Comparison of ENCODE assay signal across 8 cellular contexts in genomic region chr4:184647391-184648101, GRCh38. TPM values are rescaled to one million over a fixed set of nuclear protein-coding genes. Genes with fewer than 3 reads are reported as not detected.
DNase-seq lines count a peak whose midpoint lies in the region; ATAC-seq, FAIRE-seq and TF ChIP-seq lines count a peak whose summit lies in the region.

No MANE protein-coding gene starts in this region.

- intact Hi-C loops in heart right ventricle (cut with DNase I) (loop anchor here in 7 of 10 donors (2.0 to 10.0 kb wide), 8 partner anchors 85 to 385 kb away; partner anchors contain the start of gene CENPU (in 4 of the 7)), Right ventricle myocardium inferior (cut with DNase I) (loop anchor here (2.0 to 5.0 kb wide), 5 partner anchors 87 to 380 kb away; partner anchors contain the start of genes CENPU and IRF2), GM12878 (cut with micrococcal nuclease; ENCODE audit: unreplicated experiment) (loop anchor here (2.0 to 10.0 kb wide), 7 partner anchors 87 to 383 kb away; partner anchors contain the start of genes CENPU and IRF2), lower lobe of right lung (cut with DNase I) (no loop called here), aorta (cut with DNase I) (loop anchor here (2.0 to 10.0 kb wide), 5 partner anchors 85 to 175 kb away; partner anchors contain the start of genes IRF2 (in 2 of the 2) and CENPU (in 1 of the 2))

- CTCF ChIA-PET in GM12878 (lab: Yijun Ruan, JAX), result interaction anchor here (0.9 to 2.9 kb wide), 8 partner anchors 9 to 395 kb away, joined by 3 to 12 read pairs (median 4); partner anchors contain the start of gene CENPU

- RAD21 ChIA-PET in GM12878 (lab: Charles Lee; ENCODE audit: unreplicated experiment), result interaction anchor here (0.7 to 3.7 kb wide), 8 partner anchors 20 to 383 kb away, joined by 3 to 24 read pairs (median 6); partner anchors contain the start of gene CENPU

- no peak for TF ChIP-seq CTCF in heart right ventricle (IDR thresholded peaks at IDR 0.05)
- no peak for TF ChIP-seq CTCF in GM12878 (IDR thresholded peaks at IDR 0.05 in 2 of 3, conservative IDR thresholded peaks at IDR 0.05 in 1 of 3; ENCODE audit: control insufficient read depth in 2 of 3, extremely low read depth in 1 of 3, insufficient read depth in 1 of 3, low read depth in 3 of 3, low read length in 3 of 3)
- TF ChIP-seq CTCF in lower lobe of right lung (IDR thresholded peaks at IDR 0.05), result no peak

- TF ChIP-seq POLR2A in GM12878 (IDR thresholded peaks at IDR 0.05; ENCODE audit: low read depth, low read length), result no peak

- DNase-seq in heart right ventricle (no peak), Right ventricle myocardium inferior (ENCODE audit: missing footprints) (no peak), GM12878 (ENCODE audit: low read depth, low spot score) (no peak), lower lobe of right lung (no peak), aorta (no peak), GOT3 (lab: John Stamatoyannopoulos, UW) (no peak)
- no peak for DNase-seq in stimulated activated CD4-positive, alpha-beta T cell treated with anti-CD3 and anti-CD28 coated beads, Interleukin-2, amount 100 ng/mL, for 24 hours

- H3K9ac ChIP-seq in GM12878 (ENCODE audit: control insufficient read depth, insufficient read depth, low read length), result peak overlapping the region; percentile 87

- H3K27me3 ChIP-seq in heart right ventricle (no peaks in the 10 kb centered on the region), GM12878 (replicated peaks in 1 of 2; ENCODE audit: control insufficient read depth in 2 of 2, insufficient read depth in 2 of 2, low read length in 1 of 2) (no peaks in the 10 kb centered on the region), lower lobe of right lung (ENCODE audit: low read depth) (no peaks in the 10 kb centered on the region), aorta (ENCODE audit: control insufficient read depth in 1 of 2, insufficient read depth in 2 of 2, low read length in 1 of 2) (no peaks in the 10 kb centered on the region)

- H2AFZ ChIP-seq in GM12878 (ENCODE audit: control insufficient read depth, low read depth, low read length), result no peak overlapping the region

- in situ Hi-C loops in GM12878 (cut with MboI), result no loop called here

- no peak for TF ChIP-seq EP300 in GM12878 (IDR thresholded peaks at IDR 0.05; ENCODE audit: borderline replicate concordance in 1 of 2, control insufficient read depth in 1 of 2, low read depth in 2 of 2, low read length in 2 of 2)

- H3K4me3 ChIP-seq in heart right ventricle (peak overlapping the region; percentile 66 to 96 (median 84)), GM12878 (peak overlapping the region; percentile 98), lower lobe of right lung (peak overlapping the region; percentile 66), aorta (ENCODE audit: low read length in 2 of 2) (peak overlapping the region; percentile 77 to 93)

- SMC1A ChIA-PET in GM12878 (lab: Charles Lee; ENCODE audit: uncharacterized antibody, unreplicated experiment), result interaction anchor here (0.6 to 2.1 kb wide), 14 partner anchors 9 to 550 kb away, joined by 3 to 6 read pairs (median 4); partner anchors contain the start of gene CENPU

- H3K4me2 ChIP-seq in GM12878 (ENCODE audit: control insufficient read depth, insufficient read depth), result peak overlapping the region; percentile 78

- TF ChIP-seq RAD21 in GM12878 (IDR thresholded peaks at IDR 0.05; ENCODE audit: insufficient read depth, low read depth, low read length), result no peak

- H3K36me3 ChIP-seq in heart right ventricle (peaks cover 0 to 35% (median 0%) of the 10 kb centered on the region in 9 donors), GM12878 (ENCODE audit: control insufficient read depth in 2 of 2, insufficient read depth in 2 of 2, low read length in 1 of 2) (peaks cover 0 to 1% of the 10 kb centered on the region in 2 experiments; a peak in 1 of 4 replicates), lower lobe of right lung (peaks cover 12% of the 10 kb centered on the region), aorta (ENCODE audit: control insufficient read depth in 1 of 2, insufficient read depth in 2 of 2, low read length in 1 of 2) (no peaks in the 10 kb centered on the region)

- H3K9me3 ChIP-seq in heart right ventricle, result no peaks in the 10 kb centered on the region
- H3K9me3 ChIP-seq in GM12878 (replicated peaks; ENCODE audit: control insufficient read depth, insufficient read depth, low read length), result no peaks in the 10 kb centered on the region
- no peaks in the 10 kb centered on the region for H3K9me3 ChIP-seq in lower lobe of right lung
- H3K9me3 ChIP-seq in aorta (ENCODE audit: control insufficient read depth, low read length), result no peaks in the 10 kb centered on the region

- 42 to 45% methylated on average over 10 of the region's 10 CpGs for WGBS in heart right ventricle, 2 donors
- 59% methylated on average over 10 of the region's 10 CpGs for WGBS in GM12878 (ENCODE audit: insufficient coverage, insufficient replicate concordance, low lambda C conversion rate, missing lambda C conversion rate)
- WGBS in aorta, 2 donors, result 35 to 42% methylated on average over 10 of the region's 10 CpGs

- ATAC-seq in heart right ventricle (no peak), Right ventricle myocardium inferior (no peak), GM12878 (no peak), lower lobe of right lung (no peak), aorta (ENCODE audit: low FRiP score) (no peak), GM18520 (IDR thresholded peaks at IDR 0.05; ENCODE audit: unreplicated experiment) (no peak)

- BruUV-seq in GM12878 (replicated peaks; lab: Mats Ljungman, UMichigan), result no TSS peak

- peaks cover 79% of the 10 kb centered on the region for H3K79me2 ChIP-seq in GM12878 (ENCODE audit: control insufficient read depth, insufficient read depth, low read length)

- FAIRE-seq in GM12878 (lab: Jason Lieb, UNC), result no peak

- H3K27ac ChIP-seq in heart right ventricle (peak overlapping the region; percentile 87 to 100 (median 98)), GM12878 (ENCODE audit: control insufficient read depth, insufficient read depth) (peak overlapping the region; percentile 85), lower lobe of right lung (peak overlapping the region; percentile 96), aorta (ENCODE audit: low read depth in 1 of 2, low read length in 2 of 2) (peak overlapping the region; percentile 95 to 97)

- H3K4me1 ChIP-seq in heart right ventricle (peaks cover 13 to 75% (median 65%) of the 10 kb centered on the region in 9 donors), GM12878 (ENCODE audit: control insufficient read depth, insufficient read depth, low read length) (peaks cover 12% of the 10 kb centered on the region; the same call in 1 of the 2 replicates), lower lobe of right lung (peaks cover 41% of the 10 kb centered on the region), aorta (ENCODE audit: control insufficient read depth in 1 of 2, insufficient read depth in 2 of 2, low read length in 2 of 2) (peaks cover 0 to 4% of the 10 kb centered on the region in 2 donors)

- H4K20me1 ChIP-seq in GM12878 (ENCODE audit: control insufficient read depth, insufficient read depth), result no peaks in the 10 kb centered on the region

- POLR2A ChIA-PET in GM12878 (lab: Charles Lee), result interaction anchor here (0.6 to 1.0 kb wide), 4 partner anchors 18 to 167 kb away, joined by 3 read pairs; no protein-coding TSS in a partner anchor

RNA-seq across cellular contexts. Expression of gene CASP3, which starts 1.7 kb away (rescaled TPM):
- total RNA-seq in heart right ventricle (10 to 100 TPM in 8 of 10 donors, 1 to 10 TPM in 2; 7.9 to 24.8 (median 13.5) TPM), Right ventricle myocardium inferior (10.4 TPM), GM12878 (2014; rRNA removed) (62.4 and 78.7 TPM in 2 replicates), GM12878 (2014; rRNA removed; fragmentation: Illumina TruSeq; extraction: Trizol) (79.8 TPM in 2 replicates), GM12878 (2021) (64.7 and 68.4 TPM in 2 replicates), lower lobe of right lung (17.8 TPM), aorta (10 to 100 TPM; 19.3 to 23.2 TPM)
- polyA plus RNA-seq in heart right ventricle (10 to 100 TPM in 1 of 2 donors, 1 to 10 TPM in 1; 9.1 to 15.5 TPM), GM12878 (2011; rRNA removed) (83.2 and 128 TPM in 2 replicates), GM12878 (2014; fragmentation: Illumina TruSeq; extraction: Trizol) (82.8 and 96.8 TPM in 2 replicates), GM12878 (2014; fragmentation: Nextera tagmentation; extraction: Ambion mirVana) (10 to 100 TPM; 50.0 to 59.0 TPM), GM12878 (2014; rRNA removed) (58.8 and 69.0 TPM in 2 replicates), GM12878 (2016; fragmentation: Nextera tagmentation; extraction: Ambion mirVana) (100 to 1,000 TPM; 193 to 194 TPM), aorta (10 to 100 TPM in 1 of 2 donors, 1 to 10 TPM in 1; 9.9 to 17.9 TPM)
- 20.2 and 24.3 TPM in 2 replicates for total RNA-seq in GM12878 (2013; cell fraction: nucleolus; rRNA removed)
- polyA plus RNA-seq in GM12878 (2011; ENCODE audit: low read depth), result 32.1 TPM
- 24.7 and 28.4 TPM in 2 replicates for polyA plus RNA-seq in GM12878 (2011; cell fraction: cytosol; rRNA removed)
- 23.4 and 27.3 TPM in 2 replicates for polyA plus RNA-seq in GM12878 (2011; cell fraction: nucleus; rRNA removed)
- 39.0 and 43.5 TPM in 2 replicates for polyA plus RNA-seq in GM12878 (2012)
- polyA minus RNA-seq in GM12878 (2011; rRNA and poly(A)+ RNA removed), result 20.9 and 26.8 TPM in 2 replicates
- polyA minus RNA-seq in GM12878 (2011; cell fraction: cytosol; rRNA and poly(A)+ RNA removed), result 12.2 and 14.6 TPM in 2 replicates
- 6.6 and 7.8 TPM in 2 replicates for polyA minus RNA-seq in GM12878 (2011; cell fraction: nucleus; rRNA and poly(A)+ RNA removed)

RNA-seq across cellular contexts. Expression of gene PRIMPOL, which starts 2.0 kb away (rescaled TPM):
- total RNA-seq in heart right ventricle (10 to 100 TPM in 6 of 10 donors, 1 to 10 TPM in 4; 7.2 to 13.7 (median 10.8) TPM), Right ventricle myocardium inferior (10.8 TPM), GM12878 (2014; rRNA removed) (10.8 and 16.4 TPM in 2 replicates), GM12878 (2014; rRNA removed; fragmentation: Illumina TruSeq; extraction: Trizol) (16.6 and 17.3 TPM in 2 replicates), GM12878 (2021) (12.8 and 12.9 TPM in 2 replicates), lower lobe of right lung (14.0 TPM), aorta (10 to 100 TPM; 16.0 to 23.8 TPM)
- polyA plus RNA-seq in heart right ventricle (10 to 100 TPM in 1 of 2 donors, 1 to 10 TPM in 1; 7.2 to 85.2 TPM), GM12878 (2011; rRNA removed) (23.7 and 40.1 TPM in 2 replicates), GM12878 (2014; fragmentation: Illumina TruSeq; extraction: Trizol) (11.4 and 12.9 TPM in 2 replicates), GM12878 (2014; fragmentation: Nextera tagmentation; extraction: Ambion mirVana) (10 to 100 TPM; 10.6 to 11.5 TPM), GM12878 (2014; rRNA removed) (13.6 and 15.1 TPM in 2 replicates), GM12878 (2016; fragmentation: Nextera tagmentation; extraction: Ambion mirVana) (10 to 100 TPM; 22.7 to 22.9 TPM), aorta (10 to 100 TPM; 31.9 to 33.7 TPM)
- 36.9 and 37.3 TPM in 2 replicates for total RNA-seq in GM12878 (2013; cell fraction: nucleolus; rRNA removed)
- 4.6 TPM for polyA plus RNA-seq in GM12878 (2011; ENCODE audit: low read depth)
- polyA plus RNA-seq in GM12878 (2011; cell fraction: cytosol; rRNA removed), result 7.6 and 8.0 TPM in 2 replicates
- 14.7 and 18.9 TPM in 2 replicates for polyA plus RNA-seq in GM12878 (2011; cell fraction: nucleus; rRNA removed)
- polyA plus RNA-seq in GM12878 (2012), result 9.9 and 11.1 TPM in 2 replicates
- 3.0 and 3.9 TPM in 2 replicates for polyA minus RNA-seq in GM12878 (2011; rRNA and poly(A)+ RNA removed)
- 2.8 and 6.4 TPM in 2 replicates for polyA minus RNA-seq in GM12878 (2011; cell fraction: cytosol; rRNA and poly(A)+ RNA removed)
- polyA minus RNA-seq in GM12878 (2011; cell fraction: nucleus; rRNA and poly(A)+ RNA removed), result 4.5 and 4.6 TPM in 2 replicates
